ENCODE assay signal across 31 cellular contexts in genomic region chr22:24216541-24217209, GRCh38. TPM values are rescaled to one million over a fixed set of nuclear protein-coding genes. Genes with fewer than 3 reads are reported as not detected.
A peak's percentile ranks its signal among the peaks of the same experiment; 100 is the strongest.
DNase-seq lines count a peak whose midpoint lies in the region; ATAC-seq and TF ChIP-seq lines count a peak whose summit lies in the region.
"Had no signal": no experiment of that assay in that cellular context is flagged by ENCODE, and none has a peak within 500 bp of the region (broad histone marks: within the 10 kb centered on the region; RNA-seq: fewer than 3 reads in every experiment).

No MANE protein-coding gene starts in this region.

- no peaks in the 10 kb centered on the region for H3K9me2 ChIP-seq in SK-N-SH
- no peaks in the 10 kb centered on the region for H3K9me2 ChIP-seq in OCI-LY7 (ENCODE audit: insufficient read depth, low read length)

- H3K27ac Mint-ChIP-seq in central memory CD8-positive, alpha-beta T cell (ENCODE audit: low read depth): no peak overlapping the region
- peak overlapping the region in 1 of 2 donors; percentile 42 for H3K27ac Mint-ChIP-seq in stimulated activated naive CD8-positive, alpha-beta T cell treated with anti-CD3 and anti-CD28 coated beads, Interleukin-15, amount 100 ng/mL, for 72 hours
- H3K27ac Mint-ChIP-seq: activated T-helper 1 cell treated with anti-CD3 and anti-CD28 coated beads, Interleukin-12 subunit alpha, Interleukin-12 subunit beta, Interleukin-2, Interleukin-4 antibody, amounts not matched to agents 30 ng/mL and 10 ng/mL and 1 ng/mL, durations not matched to agents 14 hours and 24 hours and 36 hours; CD4-positive, alpha-beta memory T cell; natural killer cell; WTC11 had no signal

- H2AFZ ChIP-seq in SK-N-SH (ENCODE audit: low read depth) (no peak overlapping the region), OCI-LY7 (ENCODE audit: low read length) (no peak overlapping the region)
- H2AFZ ChIP-seq: hepatocyte had no signal

- H3K36me3 ChIP-seq in SK-N-SH (replicated peaks in 1 of 2; ENCODE audit: control insufficient read depth in 1 of 2, insufficient read depth in 2 of 2, low read length in 1 of 2) (no peaks in the 10 kb centered on the region), OCI-LY7 (ENCODE audit: insufficient read depth, low read length) (no peaks in the 10 kb centered on the region)
- H3K36me3 ChIP-seq: HAP-1, Peyer's patch had no signal

- H3K4me1 Mint-ChIP-seq in central memory CD8-positive, alpha-beta T cell: no peaks in the 10 kb centered on the region
- H3K4me1 Mint-ChIP-seq in stimulated activated naive CD8-positive, alpha-beta T cell treated with anti-CD3 and anti-CD28 coated beads, Interleukin-15, amount 100 ng/mL, for 72 hours: peaks cover 11% of the 10 kb centered on the region
- H3K4me1 Mint-ChIP-seq: natural killer cell had no signal

- H3K4me3 ChIP-seq in SK-N-SH (ENCODE audit: low read depth in 2 of 2, low read length in 1 of 2): no peak overlapping the region
- H3K4me3 ChIP-seq in OCI-LY7 (ENCODE audit: low read depth, low read length, poor library complexity, severe bottlenecking): no peak overlapping the region
- H3K4me3 ChIP-seq: gastroesophageal sphincter, HAP-1, hepatocyte, lung, Peyer's patch, upper lobe of right lung had no signal

- intact Hi-C loops in OCI-LY7 (cut with micrococcal nuclease; ENCODE audit: unreplicated experiment): no loop called here

- no peaks in the 10 kb centered on the region for H3K9me3 ChIP-seq in SK-N-SH
- H3K9me3 ChIP-seq in OCI-LY7 (ENCODE audit: low read length): no peaks in the 10 kb centered on the region
- H3K9me3 ChIP-seq: gastroesophageal sphincter, HAP-1, Peyer's patch, upper lobe of right lung had no signal

- H3K27me3 ChIP-seq in SK-N-SH (ENCODE audit: insufficient read depth): no peaks in the 10 kb centered on the region
- H3K27me3 ChIP-seq: gastroesophageal sphincter, hepatocyte, Peyer's patch, upper lobe of right lung had no signal

- H3K9ac ChIP-seq in SK-N-SH: no peak overlapping the region
- H3K9ac ChIP-seq: KMS-11 had no signal

- H3K4me2 ChIP-seq in SK-N-SH: no peak overlapping the region
- no peak overlapping the region for H3K4me2 ChIP-seq in OCI-LY7 (ENCODE audit: low read length)
- H3K4me2 ChIP-seq: hepatocyte, KMS-11 had no signal

- BruUV-seq in OCI-LY7 (replicated peaks; lab: Mats Ljungman, UMichigan): no TSS peak

- POLR2A ChIA-PET in SK-N-SH (lab: Yijun Ruan, JAX): interaction anchor here (0.6 kb wide), 1 partner anchor 369 kb away, joined by 3 read pairs; no protein-coding TSS in a partner anchor
- POLR2A ChIA-PET in OCI-LY7 (lab: Charles Lee): no interaction called here

- DNase-seq in SK-N-SH (peak; percentile 1), OCI-LY7 (ENCODE audit: low spot score) (peak; percentile 14), AG20443 (ENCODE audit: low spot score) (no peak)
- DNase-seq in central memory CD8-positive, alpha-beta T cell (ENCODE audit: low spot score in 2 of 2): no peak
- DNase-seq in stimulated activated naive CD8-positive, alpha-beta T cell treated with anti-CD3 and anti-CD28 coated beads, Interleukin-15, amount 100 ng/mL, for 72 hours: peak in 1 of 2 donors; percentile 42
- DNase-seq: activated CD4-positive, alpha-beta T cell treated with anti-CD3 and anti-CD28 coated beads, Interleukin-2, amount 50 U/mL, for 1 hour; CD4-positive, alpha-beta memory T cell; dermis blood vessel endothelial cell; DMS 273 treated with DMSO at 0.1 percent for 48 hours; MM.1S; natural killer cell; NCI-H2029; NCI-H526 treated with DMSO at 0.1 percent for 48 hours; occipital lobe; Peyer's patch; SHP77 treated with DMSO at 0.1 percent for 48 hours; stimulated activated CD4-positive, alpha-beta T cell treated with anti-CD3 and anti-CD28 coated beads, Interleukin-15, amount 100 ng/mL, for 24 hours; substantia nigra; upper lobe of right lung had no signal

- no peak for ATAC-seq in SK-N-SH treated with all-trans-retinoic acid at 6 μM for 48 hours
- ATAC-seq in central memory CD8-positive, alpha-beta T cell (replicated peaks; ENCODE audit: extremely low read depth, poor library complexity, severe bottlenecking): peak; percentile 46
- peak; percentile 99 for ATAC-seq in stimulated activated naive CD8-positive, alpha-beta T cell treated with anti-CD3 and anti-CD28 coated beads, Interleukin-15, amount 100 ng/mL, for 72 hours
- no peak for ATAC-seq in GM21786 (IDR thresholded peaks at IDR 0.05; ENCODE audit: unreplicated experiment)
- no peak for ATAC-seq in HG02763 (IDR thresholded peaks at IDR 0.05; ENCODE audit: unreplicated experiment)
- ATAC-seq: gastroesophageal sphincter, natural killer cell, upper lobe of right lung, WTC11 had no signal

- no peak overlapping the region for H3K27ac ChIP-seq in SK-N-SH (ENCODE audit: low read depth in 2 of 2, low read length in 1 of 2)
- H3K27ac ChIP-seq in OCI-LY7 (ENCODE audit: low read depth, low read length, poor library complexity, severe bottlenecking): no peak overlapping the region
- H3K27ac ChIP-seq: 22Rv1, gastroesophageal sphincter, hepatocyte, KMS-11, Peyer's patch, upper lobe of right lung had no signal

- H3K4me3 Mint-ChIP-seq in central memory CD8-positive, alpha-beta T cell: no peak overlapping the region
- H3K4me3 Mint-ChIP-seq in stimulated activated naive CD8-positive, alpha-beta T cell treated with anti-CD3 and anti-CD28 coated beads, Interleukin-15, amount 100 ng/mL, for 72 hours: no peak overlapping the region
- H3K4me3 Mint-ChIP-seq: activated T-helper 1 cell treated with anti-CD3 and anti-CD28 coated beads, Interleukin-12 subunit alpha, Interleukin-12 subunit beta, Interleukin-2, Interleukin-4 antibody, amounts not matched to agents 30 ng/mL and 10 ng/mL and 1 ng/mL, durations not matched to agents 14 hours and 24 hours and 36 hours; CD4-positive, alpha-beta memory T cell; natural killer cell; WTC11 had no signal

- 88% methylated on average over 9 of the region's 12 CpGs for WGBS in SK-N-SH (ENCODE audit: low lambda C conversion rate)

- H3F3A ChIP-seq in SK-N-SH (replicated peaks; ENCODE audit: insufficient read depth): no peaks in the 10 kb centered on the region

- no peaks in the 10 kb centered on the region for H3K27me3 Mint-ChIP-seq in central memory CD8-positive, alpha-beta T cell
- no peaks in the 10 kb centered on the region for H3K27me3 Mint-ChIP-seq in stimulated activated naive CD8-positive, alpha-beta T cell treated with anti-CD3 and anti-CD28 coated beads, Interleukin-15, amount 100 ng/mL, for 72 hours

- CTCF ChIA-PET in SK-N-SH (lab: Yijun Ruan, JAX): interaction anchor here (1.9 kb wide), 1 partner anchor 15 kb away, joined by 9 read pairs; no protein-coding TSS in a partner anchor
- CTCF ChIA-PET in OCI-LY7 (lab: Charles Lee; ENCODE audit: unreplicated experiment): no interaction called here

- H3K79me2 ChIP-seq in SK-N-SH (ENCODE audit: insufficient read depth) (no peaks in the 10 kb centered on the region), OCI-LY7 (ENCODE audit: insufficient read depth, low read depth, low read length) (no peaks in the 10 kb centered on the region)
- H3K79me2 ChIP-seq: hepatocyte had no signal

- no peaks in the 10 kb centered on the region for H4K20me1 ChIP-seq in SK-N-SH (ENCODE audit: insufficient read depth)
- no peaks in the 10 kb centered on the region for H4K20me1 ChIP-seq in OCI-LY7 (ENCODE audit: insufficient read depth, low read length)

- no peak for TF ChIP-seq CTCF in SK-N-SH (IDR thresholded peaks at IDR 0.05)
- TF ChIP-seq CTCF in OCI-LY7 (conservative IDR thresholded peaks at IDR 0.05; ENCODE audit: low read length): no peak

- no peaks in the 10 kb centered on the region for H3K9me3 Mint-ChIP-seq in central memory CD8-positive, alpha-beta T cell
- no peaks in the 10 kb centered on the region for H3K9me3 Mint-ChIP-seq in stimulated activated naive CD8-positive, alpha-beta T cell treated with anti-CD3 and anti-CD28 coated beads, Interleukin-15, amount 100 ng/mL, for 72 hours
- H3K9me3 Mint-ChIP-seq: activated naive CD4-positive, alpha-beta T cell treated with anti-CD3 and anti-CD28 coated beads, Interleukin-2, amount 50 U/mL, for 72 hours; activated T-helper 1 cell treated with anti-CD3 and anti-CD28 coated beads, Interleukin-12 subunit alpha, Interleukin-12 subunit beta, Interleukin-2, Interleukin-4 antibody, amounts not matched to agents 30 ng/mL and 10 ng/mL and 1 ng/mL, durations not matched to agents 14 hours and 24 hours and 36 hours; CD4-positive, alpha-beta memory T cell; natural killer cell; WTC11 had no signal

- no peak for TF ChIP-seq EP300 in SK-N-SH (IDR thresholded peaks at IDR 0.05; ENCODE audit: borderline replicate concordance in 1 of 2, low read depth in 1 of 2, low read length in 1 of 2)

- H3K4me1 ChIP-seq in SK-N-SH (ENCODE audit: control insufficient read depth in 1 of 2, insufficient read depth in 2 of 2, low read depth in 1 of 2, low read length in 1 of 2) (no peaks in the 10 kb centered on the region), OCI-LY7 (ENCODE audit: insufficient read depth, low read length, poor library complexity, severe bottlenecking) (peaks cover 8% of the 10 kb centered on the region)
- H3K4me1 ChIP-seq: gastroesophageal sphincter, Peyer's patch, upper lobe of right lung had no signal

- H3K36me3 Mint-ChIP-seq in central memory CD8-positive, alpha-beta T cell (ENCODE audit: insufficient read depth): peaks cover 4% of the 10 kb centered on the region
- H3K36me3 Mint-ChIP-seq: activated naive CD4-positive, alpha-beta T cell treated with anti-CD3 and anti-CD28 coated beads, Interleukin-2, amount 50 U/mL, for 72 hours; CD4-positive, alpha-beta memory T cell; natural killer cell; WTC11 had no signal

- no peak for TF ChIP-seq RAD21 in SK-N-SH (IDR thresholded peaks at IDR 0.05; ENCODE audit: low read length)

TF ChIP-seq in SK-N-SH, 30 proteins besides CTCF, POLR2A, EP300 and RAD21 (continues in another document):
- no peak for TF ChIP-seq YY1 (IDR thresholded peaks at IDR 0.05; ENCODE audit: low read depth)
- TF ChIP-seq TCF12 (IDR thresholded peaks at IDR 0.05): no peak

TF ChIP-seq in SK-N-SH treated with all-trans-retinoic acid at 6 μM for 48 hours, 23 proteins besides CTCF, POLR2A, EP300 and RAD21 (continues in another document):
- TF ChIP-seq ZNF565 (CRISPR knock-in tag; conservative IDR thresholded peaks at IDR 0.05; ENCODE audit: low read depth): no peak
- TF ChIP-seq OSR1 (CRISPR knock-in tag; IDR thresholded peaks at IDR 0.05): no peak
- TF ChIP-seq TCF4 (CRISPR knock-in tag; IDR thresholded peaks at IDR 0.05; ENCODE audit: borderline replicate concordance): no peak

RNA-seq across cellular contexts. Expression of gene GGT5, which starts 28.2 kb away (rescaled TPM):
- polyA plus RNA-seq in SK-N-SH (2012; rRNA removed): 3.3 and 4.6 TPM in 2 replicates
- 1.2 and 2.7 TPM in 2 replicates for polyA plus RNA-seq in SK-N-SH (2012; cell fraction: cytosol; rRNA removed)
- 6.3 and 7.6 TPM in 2 replicates for polyA plus RNA-seq in SK-N-SH (2012; cell fraction: nucleus; rRNA removed)
- 0.06 and 0.10 TPM in 2 replicates for total RNA-seq in OCI-LY7 (2014; rRNA removed; shearing (Covaris generic))
- total RNA-seq in OCI-LY7 (2022): not detected in 2 replicates
- total RNA-seq: activated T-helper 1 cell treated with anti-CD3 and anti-CD28 coated beads, Interleukin-12 subunit alpha, Interleukin-12 subunit beta, Interleukin-2, Interleukin-4 antibody, amounts not matched to agents 30 ng/mL and 10 ng/mL and 1 ng/mL, durations not matched to agents 14 hours and 24 hours and 36 hours; CD4-positive, alpha-beta memory T cell; natural killer cell had no signal
- polyA plus RNA-seq: CD4-positive, alpha-beta memory T cell had no signal

RNA-seq across cellular contexts. Expression of gene SUSD2, which starts 35.4 kb away (rescaled TPM):
- polyA plus RNA-seq in SK-N-SH (2012; rRNA removed): 0.76 and 0.82 TPM in 2 replicates
- 0.18 and 0.26 TPM in 2 replicates for polyA plus RNA-seq in SK-N-SH (2012; cell fraction: cytosol; rRNA removed)
- 1.7 and 2.2 TPM in 2 replicates for polyA plus RNA-seq in SK-N-SH (2012; cell fraction: nucleus; rRNA removed)
- total RNA-seq in OCI-LY7 (2014; rRNA removed; shearing (Covaris generic)): 0.41 and 0.54 TPM in 2 replicates
- total RNA-seq in OCI-LY7 (2022): 0.38 and 0.39 TPM in 2 replicates
- total RNA-seq: occipital lobe had no signal

RNA-seq across cellular contexts. Expression of gene SPECC1L, which starts 54.0 kb away (rescaled TPM):
- polyA plus RNA-seq in SK-N-SH (2012; rRNA removed): 22.9 and 25.9 TPM in 2 replicates
- 17.8 and 21.8 TPM in 2 replicates for polyA plus RNA-seq in SK-N-SH (2012; cell fraction: cytosol; rRNA removed)
- polyA plus RNA-seq in SK-N-SH (2012; cell fraction: nucleus; rRNA removed): 36.5 and 44.0 TPM in 2 replicates
- 42.4 and 47.0 TPM in 2 replicates for total RNA-seq in OCI-LY7 (2014; rRNA removed; shearing (Covaris generic))
- total RNA-seq in OCI-LY7 (2022): 65.5 and 66.2 TPM in 2 replicates

Comparison
In these comparisons a context has a peak if more than half of its experiments do, and no peak if none do; other contexts are left out.
1. DNase-seq: peak in SK-N-SH (single experiment) and OCI-LY7 (single experiment); none in central memory CD8-positive, alpha-beta T cell (0 of 2) and AG20443 (single experiment).
2. ATAC-seq: peak in central memory CD8-positive, alpha-beta T cell (single experiment) and stimulated activated naive CD8-positive, alpha-beta T cell treated with anti-CD3 and anti-CD28 coated beads, Interleukin-15, amount 100 ng/mL, for 72 hours (single experiment); none in SK-N-SH treated with all-trans-retinoic acid at 6 μM for 48 hours (single experiment), GM21786 (single experiment) and HG02763 (single experiment).